Comparison of ENCODE assay signal across 24 cellular contexts in genomic region chr2:126100956-126101355, GRCh38.
"Had no signal": no experiment of that assay in that cellular context is flagged by ENCODE, and none has a peak within 500 bp of the region (broad histone marks: within the 10 kb centered on the region; RNA-seq: fewer than 3 reads in every experiment).

No MANE protein-coding gene starts in this region.

- H3K4me3 ChIP-seq: stomach, suprapubic skin, testis, thoracic aorta, thyroid gland, tibial artery, tibial nerve, transverse colon, upper lobe of left lung, upper lobe of right lung, uterus, vagina had no signal

- DNase-seq: stimulated activated CD4-positive, alpha-beta T cell treated with anti-CD3 and anti-CD28 coated beads, Interleukin-2, amount 100 ng/mL, for 48 hours; stimulated activated CD4-positive, alpha-beta T cell treated with anti-CD3 and anti-CD28 coated beads, Interleukin-4, amount 100 ng/mL, for 1 hour; stimulated activated CD4-positive, alpha-beta T cell treated with anti-CD3 and anti-CD28 coated beads, Interleukin-4, amount 100 ng/mL, for 24 hours; stimulated activated CD4-positive, alpha-beta T cell treated with anti-CD3 and anti-CD28 coated beads, Interleukin-4, amount 100 ng/mL, for 4 hours; stimulated activated CD8-positive, alpha-beta memory T cell treated with anti-CD3 and anti-CD28 coated beads, Interleukin-4, amount 100 ng/mL, for 48 hours; stimulated activated naive B cell treated with anti-CD40 and anti-IgM and Interleukin-4, amounts not matched to agents 10 μg/mL and 1 μg/mL and 100 μg/mL, for 72 hours; stimulated activated naive CD4-positive, alpha-beta T cell; stimulated activated naive CD4-positive, alpha-beta T cell treated with Interleukin-2 at 50 U/mL for 16 hours; stimulated activated naive CD8-positive, alpha-beta T cell treated with anti-CD3 and anti-CD28 coated beads, Interleukin-15, amount 100 ng/mL, for 72 hours; stimulated activated naive CD8-positive, alpha-beta T cell treated with anti-CD3 and anti-CD28 coated beads, Interleukin-15, Interleukin-2, amounts not matched to agents 100 U/mL and 50 U/mL, for 24 hours; stomach; substantia nigra; testis; thyroid gland; tibial artery; transverse colon; trophoblast cell; upper lobe of left lung; upper lobe of right lung; uterus had no signal

- H3K9me3 ChIP-seq: suprapubic skin, testis, thoracic aorta, thyroid gland, upper lobe of left lung, upper lobe of right lung, uterus, vagina had no signal

- H3K27me3 ChIP-seq: stomach, suprapubic skin, testis, thyroid gland, tibial artery, tibial nerve, transverse colon, upper lobe of left lung, upper lobe of right lung, uterus, vagina had no signal

- H3K27ac ChIP-seq: stomach, suprapubic skin, testis, thoracic aorta, thyroid gland, tibial artery, tibial nerve, transverse colon, upper lobe of left lung, upper lobe of right lung, uterus, vagina had no signal

- H3K36me3 ChIP-seq: stomach, suprapubic skin, thoracic aorta, thyroid gland, tibial artery, tibial nerve, transverse colon, upper lobe of left lung, upper lobe of right lung, uterus, vagina had no signal
